19 cellular contexts compared by ENCODE assay signal in genomic region chr19:18440936-18441803, GRCh38. TPM values are rescaled to one million over a fixed set of nuclear protein-coding genes. Genes with fewer than 3 reads are reported as not detected.
DNase-seq lines count a peak whose midpoint lies in the region; ATAC-seq, FAIRE-seq and TF ChIP-seq lines count a peak whose summit lies in the region.
"Had no signal": no experiment of that assay in that cellular context is flagged by ENCODE, and none has a peak within 500 bp of the region (broad histone marks: within the 10 kb centered on the region; RNA-seq: fewer than 3 reads in every experiment).

No MANE protein-coding gene starts in this region.

- peaks cover 9% of the 10 kb centered on the region; the same call in 1 of the 2 replicates for H4K20me1 ChIP-seq in HepG2 (ENCODE audit: insufficient read depth, low read length)

- H3K27me3 Mint-ChIP-seq in activated CD8-positive, alpha-beta T cell treated with anti-CD3 and anti-CD28 coated beads for 36 hours, result no peaks in the 10 kb centered on the region
- peaks cover 0 to 2% (median 0%) of the 10 kb centered on the region in 5 donors for H3K27me3 Mint-ChIP-seq in naive thymus-derived CD4-positive, alpha-beta T cell
- no peaks in the 10 kb centered on the region for H3K27me3 Mint-ChIP-seq in type B pancreatic cell
- H3K27me3 Mint-ChIP-seq: activated T-helper 17 cell treated with anti-CD3 and anti-CD28 coated beads, Interleukin-2, amount 50 U/mL, for 72 hours had no signal

- CTCF ChIA-PET in HepG2 (lab: Yijun Ruan, JAX; ENCODE audit: low intra/inter-chr PET ratio, low total read pairs), result no interaction called here
- CTCF ChIA-PET in activated CD8-positive, alpha-beta T cell treated with anti-CD3 and anti-CD28 coated beads for 36 hours (lab: Charles Lee), result interaction anchor here (0.9 to 3.4 kb wide), 4 partner anchors 9 to 400 kb away, joined by 3 to 23 read pairs (median 4); no protein-coding TSS in a partner anchor
- CTCF ChIA-PET in naive thymus-derived CD4-positive, alpha-beta T cell (lab: Charles Lee), result interaction anchor here (1.0 to 2.9 kb wide), 4 partner anchors 8 to 21 kb away, joined by 3 to 11 read pairs (median 4); no protein-coding TSS in a partner anchor

- H3K4me1 ChIP-seq in HepG2 (ENCODE audit: insufficient read depth, low read length) (peaks cover 45% of the 10 kb centered on the region), right lobe of liver (peaks cover 0 to 26% (median 6%) of the 10 kb centered on the region in 4 donors)
- peaks cover 7 to 18% of the 10 kb centered on the region in 2 donors for H3K4me1 ChIP-seq in naive thymus-derived CD4-positive, alpha-beta T cell (ENCODE audit: control insufficient read depth in 2 of 2, insufficient read depth in 2 of 2, low read length in 2 of 2)

- H3K9me3 Mint-ChIP-seq in activated CD8-positive, alpha-beta T cell treated with anti-CD3 and anti-CD28 coated beads for 36 hours, result peaks cover 3% of the 10 kb centered on the region
- H3K9me3 Mint-ChIP-seq in naive thymus-derived CD4-positive, alpha-beta T cell, result peaks cover 0 to 5% (median 0%) of the 10 kb centered on the region in 11 donors
- no peaks in the 10 kb centered on the region for H3K9me3 Mint-ChIP-seq in type B pancreatic cell

- TF ChIP-seq EP300 in HepG2 (IDR thresholded peaks at IDR 0.05; ENCODE audit: low read depth in 2 of 2, low read length in 2 of 2) (no peak), HepG2 (CRISPR knock-in tag; IDR thresholded peaks at IDR 0.05; ENCODE audit: borderline replicate concordance) (no peak)

- POLR2A ChIA-PET in HepG2 (lab: Yijun Ruan, JAX), result interaction anchor here (1.5 to 1.9 kb wide), 3 partner anchors 22 to 116 kb away, joined by 4 to 5 read pairs (median 4); partner anchors contain the start of genes KXD1 and SSBP4
- POLR2A ChIA-PET in activated CD8-positive, alpha-beta T cell treated with anti-CD3 and anti-CD28 coated beads for 36 hours (lab: Charles Lee), result interaction anchor here (0.9 to 1.5 kb wide), 8 partner anchors 10 to 160 kb away, joined by 3 to 6 read pairs (median 3); partner anchors contain the start of gene SSBP4
- POLR2A ChIA-PET in naive thymus-derived CD4-positive, alpha-beta T cell (lab: Charles Lee), result interaction anchor here (1.1 kb wide), 1 partner anchor 22 kb away, joined by 3 read pairs; the partner anchor contains the start of gene SSBP4

- H3K9ac ChIP-seq in HepG2 (ENCODE audit: insufficient read depth, low read depth, low read length), result no peak overlapping the region
- H3K9ac ChIP-seq: parathyroid adenoma had no signal

- H3K4me3 Mint-ChIP-seq in activated CD8-positive, alpha-beta T cell treated with anti-CD3 and anti-CD28 coated beads for 36 hours, result no peak overlapping the region
- H3K4me3 Mint-ChIP-seq in naive thymus-derived CD4-positive, alpha-beta T cell, result peak overlapping the region in 2 of 10 donors; percentile 30 to 71
- H3K4me3 Mint-ChIP-seq in type B pancreatic cell, result no peak overlapping the region
- H3K4me3 Mint-ChIP-seq: activated T-helper 17 cell treated with anti-CD3 and anti-CD28 coated beads, Interleukin-2, amount 50 U/mL, for 72 hours had no signal

- H3K4me3 ChIP-seq in HepG2 (replicated peaks in 1 of 3; ENCODE audit: insufficient read depth in 1 of 3, low read depth in 2 of 3, low read length in 3 of 3), result peak overlapping the region in 1 of 3 experiments; percentile 14; a peak in 1 of 6 replicates
- no peak overlapping the region for H3K4me3 ChIP-seq in right lobe of liver
- H3K4me3 ChIP-seq in naive thymus-derived CD4-positive, alpha-beta T cell (ENCODE audit: low read length), result no peak overlapping the region
- H3K4me3 ChIP-seq: ascending aorta, PC-9, suprapubic skin had no signal

- intact Hi-C loops in HepG2 (cut with micrococcal nuclease; ENCODE audit: unreplicated experiment) (no loop called here), right lobe of liver (cut with DNase I) (loop anchor here in 1 of 2 donors (10.0 kb wide), 1 partner anchor 414 kb away; no protein-coding TSS in a partner anchor), head of caudate nucleus (cut with DNase I) (no loop called here)
- intact Hi-C loops in activated CD8-positive, alpha-beta T cell treated with anti-CD3 and anti-CD28 coated beads for 36 hours (cut with micrococcal nuclease), result no loop called here
- intact Hi-C loops in naive thymus-derived CD4-positive, alpha-beta T cell (cut with micrococcal nuclease), result no loop called here

- no peak for TF ChIP-seq RAD21 in HepG2 (CRISPR knock-in tag; IDR thresholded peaks at IDR 0.05)

- H2AFZ ChIP-seq in HepG2 (ENCODE audit: low read length), result no peak overlapping the region
- H2AFZ ChIP-seq: parathyroid adenoma, PC-9 had no signal

- no peak for FAIRE-seq in HepG2 (lab: Jason Lieb, UNC)

- H3K9me3 ChIP-seq in HepG2 (ENCODE audit: low read length), result no peaks in the 10 kb centered on the region
- H3K9me3 ChIP-seq in right lobe of liver, result no peaks in the 10 kb centered on the region
- no peaks in the 10 kb centered on the region for H3K9me3 ChIP-seq in naive thymus-derived CD4-positive, alpha-beta T cell (ENCODE audit: control insufficient read depth in 2 of 3, low read length in 3 of 3)
- H3K9me3 ChIP-seq: ascending aorta, suprapubic skin had no signal

- no peak for TF ChIP-seq CTCF in HepG2 (CRISPR knock-in tag; IDR thresholded peaks at IDR 0.05)
- TF ChIP-seq CTCF in right lobe of liver (IDR thresholded peaks at IDR 0.05), result no peak
- TF ChIP-seq CTCF in activated CD8-positive, alpha-beta T cell treated with anti-CD3 and anti-CD28 coated beads for 36 hours (IDR thresholded peaks at IDR 0.05), result no peak
- TF ChIP-seq CTCF in type B pancreatic cell (conservative IDR thresholded peaks at IDR 0.05), result no peak

- peaks cover 13% of the 10 kb centered on the region for H3K36me3 Mint-ChIP-seq in activated CD8-positive, alpha-beta T cell treated with anti-CD3 and anti-CD28 coated beads for 36 hours (ENCODE audit: low read depth)
- peaks cover 0 to 17% (median 0%) of the 10 kb centered on the region in 5 donors for H3K36me3 Mint-ChIP-seq in naive thymus-derived CD4-positive, alpha-beta T cell
- H3K36me3 Mint-ChIP-seq in type B pancreatic cell, result peaks cover 5% of the 10 kb centered on the region

- ATAC-seq in HepG2 (peak; percentile 18), right lobe of liver (no peak), HG03457 (IDR thresholded peaks at IDR 0.05; ENCODE audit: unreplicated experiment) (no peak), HG03342 (IDR thresholded peaks at IDR 0.05; ENCODE audit: unreplicated experiment) (no peak)
- no peak for ATAC-seq in activated CD8-positive, alpha-beta T cell treated with anti-CD3 and anti-CD28 coated beads for 36 hours
- peak; percentile 0 for ATAC-seq in naive thymus-derived CD4-positive, alpha-beta T cell

- H3K27ac Mint-ChIP-seq in activated CD8-positive, alpha-beta T cell treated with anti-CD3 and anti-CD28 coated beads for 36 hours, result peak overlapping the region; percentile 49
- H3K27ac Mint-ChIP-seq in naive thymus-derived CD4-positive, alpha-beta T cell, result peak overlapping the region in 5 of 9 donors; percentile 56 to 88 (median 80)
- H3K27ac Mint-ChIP-seq in type B pancreatic cell, result peak overlapping the region; percentile 64

- WGBS in HepG2 (ENCODE audit: low lambda C conversion rate), result 40% methylated on average over 10 of the region's 23 CpGs
- WGBS in right lobe of liver (ENCODE audit: insufficient coverage, low coverage, low lambda C conversion rate, missing lambda C conversion rate), result 50% methylated on average over 14 of the region's 23 CpGs

- no peaks in the 10 kb centered on the region for H3K79me2 ChIP-seq in HepG2 (ENCODE audit: insufficient read depth, low read length)

- no TSS peak for BruUV-seq in HepG2 (replicated peaks; lab: Mats Ljungman, UMichigan)

- TF ChIP-seq POLR2A in HepG2 (IDR thresholded peaks at IDR 0.05; ENCODE audit: insufficient read depth in 1 of 2, low read depth in 2 of 2, low read length in 2 of 2) (peak in 1 of 2 experiments; percentile 34; a peak in 1 of 4 replicates), right lobe of liver (IDR thresholded peaks at IDR 0.05) (no peak)

- peak overlapping the region; percentile 95 for H3K4me2 ChIP-seq in HepG2 (ENCODE audit: low read depth, low read length)
- H3K4me2 ChIP-seq: PC-9 had no signal

- in situ Hi-C loops in HepG2 (cut with HindIII; ENCODE audit: extremely low pct_ligation_motif_present, low pct_unique_long_range_greater_than_20kb), result no loop called here

- H3K27ac ChIP-seq in HepG2 (ENCODE audit: extremely low read length, insufficient read depth, low read length), result peak overlapping the region; percentile 50
- no peak overlapping the region for H3K27ac ChIP-seq in right lobe of liver
- peak overlapping the region; percentile 40 for H3K27ac ChIP-seq in naive thymus-derived CD4-positive, alpha-beta T cell (ENCODE audit: low read depth, low read length)
- H3K27ac ChIP-seq: epithelial cell of prostate, parathyroid adenoma, PC-9, suprapubic skin had no signal

- peaks cover 14 to 26% of the 10 kb centered on the region in 2 experiments; a peak in 4 of 5 replicates for H3K36me3 ChIP-seq in HepG2 (replicated peaks in 1 of 2; ENCODE audit: control insufficient read depth in 1 of 2, insufficient read depth in 2 of 2, low read length in 2 of 2)
- peaks cover 0 to 30% (median 16%) of the 10 kb centered on the region in 4 donors for H3K36me3 ChIP-seq in right lobe of liver
- peaks cover 0 to 29% (median 5%) of the 10 kb centered on the region in 3 experiments for H3K36me3 ChIP-seq in naive thymus-derived CD4-positive, alpha-beta T cell (ENCODE audit: control insufficient read depth in 2 of 3, insufficient read depth in 3 of 3, low read length in 3 of 3)

- DNase-seq in HepG2 (ENCODE audit: low spot score) (peak; percentile 10), right lobe of liver (no peak), type B pancreatic cell (ENCODE audit: extremely low spot score, unreplicated experiment) (no peak), head of caudate nucleus (no peak)
- DNase-seq in activated CD8-positive, alpha-beta T cell treated with anti-CD3 and anti-CD28 coated beads for 36 hours, result no peak
- DNase-seq in naive thymus-derived CD4-positive, alpha-beta T cell, result no peak
- DNase-seq: cortex of kidney; foreskin melanocyte; NCI-H748 treated with DMSO at 0.1 percent for 48 hours; stimulated activated CD4-positive, alpha-beta T cell treated with anti-CD3 and anti-CD28 coated beads, Interleukin-4, amount 100 ng/mL, for 1 hour had no signal

- H3K4me1 Mint-ChIP-seq in activated CD8-positive, alpha-beta T cell treated with anti-CD3 and anti-CD28 coated beads for 36 hours (ENCODE audit: low read depth), result peaks cover 28% of the 10 kb centered on the region
- H3K4me1 Mint-ChIP-seq in naive thymus-derived CD4-positive, alpha-beta T cell, result peaks cover 11 to 38% (median 27%) of the 10 kb centered on the region in 7 donors
- peaks cover 19% of the 10 kb centered on the region for H3K4me1 Mint-ChIP-seq in type B pancreatic cell (ENCODE audit: unreplicated experiment)

- no peaks in the 10 kb centered on the region for H3K27me3 ChIP-seq in HepG2 (ENCODE audit: control insufficient read depth in 1 of 2, insufficient read depth in 2 of 2, low read length in 2 of 2)
- H3K27me3 ChIP-seq in right lobe of liver, result no peaks in the 10 kb centered on the region
- H3K27me3 ChIP-seq in naive thymus-derived CD4-positive, alpha-beta T cell (ENCODE audit: control insufficient read depth in 2 of 2, insufficient read depth in 2 of 2, low read length in 2 of 2), result no peaks in the 10 kb centered on the region
- H3K27me3 ChIP-seq: ascending aorta, suprapubic skin had no signal

RNA-seq across cellular contexts. Expression of gene ISYNA1, which starts 3.2 kb away (rescaled TPM):
- 29.4 and 48.5 TPM in 2 replicates for total RNA-seq in HepG2 (2016; rRNA removed; fragmentation: Illumina TruSeq; extraction: Trizol)
- total RNA-seq in HepG2 (2016; cell fraction: cytosol; rRNA removed; fragmentation: Illumina TruSeq; extraction: Trizol; ENCODE audit: low read depth), result 8.4 and 10.1 TPM in 2 replicates
- 29.3 and 46.4 TPM in 2 replicates for total RNA-seq in HepG2 (2016; cell fraction: insoluble cytoplasmic fraction; rRNA removed; fragmentation: Illumina TruSeq; extraction: Trizol)
- 16.0 and 18.7 TPM in 2 replicates for total RNA-seq in HepG2 (2016; cell fraction: membrane; rRNA removed; fragmentation: Illumina TruSeq; extraction: Trizol)
- total RNA-seq in HepG2 (2016; cell fraction: nucleus; rRNA removed; fragmentation: Illumina TruSeq; extraction: Trizol), result 33.6 and 37.4 TPM in 2 replicates
- 29.6 and 36.5 TPM in 2 replicates for polyA plus RNA-seq in HepG2 (2011; rRNA removed)
- 14.0 and 25.3 TPM in 2 replicates for polyA plus RNA-seq in HepG2 (2011; cell fraction: cytosol; rRNA removed)
- 246 and 367 TPM in 2 replicates for polyA plus RNA-seq in HepG2 (2011; cell fraction: nucleus; rRNA removed)
- 32.5 and 49.8 TPM in 2 replicates for polyA plus RNA-seq in HepG2 (2012)
- 16.0 and 16.5 TPM in 2 replicates for polyA plus RNA-seq in HepG2 (2016; cell fraction: cytosol; fragmentation: Illumina TruSeq; extraction: Trizol; ENCODE audit: low read depth)
- 44.6 and 57.4 TPM in 2 replicates for polyA plus RNA-seq in HepG2 (2016; cell fraction: insoluble cytoplasmic fraction; fragmentation: Illumina TruSeq; extraction: Trizol; ENCODE audit: low read depth)
- polyA plus RNA-seq in HepG2 (2016; cell fraction: membrane; fragmentation: Illumina TruSeq; extraction: Trizol; ENCODE audit: low read depth), result 18.1 and 22.4 TPM in 2 replicates
- 103 and 119 TPM in 2 replicates for polyA plus RNA-seq in HepG2 (2016; cell fraction: nucleus; fragmentation: Illumina TruSeq; extraction: Trizol; ENCODE audit: insufficient read depth, low read depth)
- 1.3 and 50.2 TPM in 2 replicates for polyA minus RNA-seq in HepG2 (2011; rRNA and poly(A)+ RNA removed; ENCODE audit: low replicate concordance)
- 20.4 and 29.0 TPM in 2 replicates for polyA minus RNA-seq in HepG2 (2011; cell fraction: cytosol; rRNA and poly(A)+ RNA removed)
- 13.3 and 14.3 TPM in 2 replicates for polyA minus RNA-seq in HepG2 (2011; cell fraction: nucleus; rRNA and poly(A)+ RNA removed)
- 1 to 10 TPM; 6.5 to 8.3 (median 7.8) TPM for total RNA-seq in right lobe of liver
- 10 to 100 TPM; 48.6 to 54.9 TPM for total RNA-seq in activated CD8-positive, alpha-beta T cell treated with anti-CD3 and anti-CD28 coated beads for 36 hours
- 10 to 100 TPM in 4 of 5 experiments, 1 to 10 TPM in 1; 9.5 to 42.5 (median 42.0) TPM for total RNA-seq in naive thymus-derived CD4-positive, alpha-beta T cell
- 10 to 100 TPM; 21.9 to 29.0 TPM for polyA plus RNA-seq in naive thymus-derived CD4-positive, alpha-beta T cell
- total RNA-seq in type B pancreatic cell (ENCODE audit: low replicate concordance), result 278 and 303 TPM in 2 replicates

RNA-seq across cellular contexts. Expression of gene SSBP4, which starts 22.0 kb away (rescaled TPM):
- total RNA-seq in HepG2 (2016; rRNA removed; fragmentation: Illumina TruSeq; extraction: Trizol), result 19.3 and 39.5 TPM in 2 replicates
- 95.2 and 104 TPM in 2 replicates for total RNA-seq in HepG2 (2016; cell fraction: cytosol; rRNA removed; fragmentation: Illumina TruSeq; extraction: Trizol; ENCODE audit: low read depth)
- total RNA-seq in HepG2 (2016; cell fraction: insoluble cytoplasmic fraction; rRNA removed; fragmentation: Illumina TruSeq; extraction: Trizol), result 14.4 and 39.0 TPM in 2 replicates
- 103 and 124 TPM in 2 replicates for total RNA-seq in HepG2 (2016; cell fraction: membrane; rRNA removed; fragmentation: Illumina TruSeq; extraction: Trizol)
- 26.9 and 35.1 TPM in 2 replicates for total RNA-seq in HepG2 (2016; cell fraction: nucleus; rRNA removed; fragmentation: Illumina TruSeq; extraction: Trizol)
- 20.8 and 33.4 TPM in 2 replicates for polyA plus RNA-seq in HepG2 (2011; rRNA removed)
- 11.6 and 28.6 TPM in 2 replicates for polyA plus RNA-seq in HepG2 (2011; cell fraction: cytosol; rRNA removed)
- polyA plus RNA-seq in HepG2 (2011; cell fraction: nucleus; rRNA removed), result 200 and 290 TPM in 2 replicates
- polyA plus RNA-seq in HepG2 (2012), result 18.2 and 31.6 TPM in 2 replicates
- 133 and 147 TPM in 2 replicates for polyA plus RNA-seq in HepG2 (2016; cell fraction: cytosol; fragmentation: Illumina TruSeq; extraction: Trizol; ENCODE audit: low read depth)
- polyA plus RNA-seq in HepG2 (2016; cell fraction: insoluble cytoplasmic fraction; fragmentation: Illumina TruSeq; extraction: Trizol; ENCODE audit: low read depth), result 34.3 and 41.3 TPM in 2 replicates
- 147 and 152 TPM in 2 replicates for polyA plus RNA-seq in HepG2 (2016; cell fraction: membrane; fragmentation: Illumina TruSeq; extraction: Trizol; ENCODE audit: low read depth)
- polyA plus RNA-seq in HepG2 (2016; cell fraction: nucleus; fragmentation: Illumina TruSeq; extraction: Trizol; ENCODE audit: insufficient read depth, low read depth), result 117 and 122 TPM in 2 replicates
- polyA minus RNA-seq in HepG2 (2011; rRNA and poly(A)+ RNA removed; ENCODE audit: low replicate concordance), result 10.3 and 12.3 TPM in 2 replicates
- 12.0 and 13.9 TPM in 2 replicates for polyA minus RNA-seq in HepG2 (2011; cell fraction: cytosol; rRNA and poly(A)+ RNA removed)
- polyA minus RNA-seq in HepG2 (2011; cell fraction: nucleus; rRNA and poly(A)+ RNA removed), result 20.1 and 21.6 TPM in 2 replicates
- 10 to 100 TPM; 12.8 to 23.9 (median 15.9) TPM for total RNA-seq in right lobe of liver
- 100 to 1,000 TPM in 1 of 2 experiments, 10 to 100 TPM in 1; 98.2 to 102 TPM for total RNA-seq in activated CD8-positive, alpha-beta T cell treated with anti-CD3 and anti-CD28 coated beads for 36 hours
- total RNA-seq in naive thymus-derived CD4-positive, alpha-beta T cell, result 100 to 1,000 TPM in 1 of 5 experiments, 10 to 100 TPM in 4; 27.0 to 185 (median 40.7) TPM
- polyA plus RNA-seq in naive thymus-derived CD4-positive, alpha-beta T cell, result 10 to 100 TPM; 33.5 to 42.8 TPM
- 76.7 and 99.0 TPM in 2 replicates for total RNA-seq in type B pancreatic cell (ENCODE audit: low replicate concordance)

RNA-seq across cellular contexts. Expression of gene LRRC25, which starts 43.7 kb away (rescaled TPM):
- total RNA-seq in HepG2 (2016; rRNA removed; fragmentation: Illumina TruSeq; extraction: Trizol), result 0.13 TPM in 1 of 2 replicates, not detected in the other
- 0.20 TPM in 1 of 2 replicates, not detected in the other for total RNA-seq in HepG2 (2016; cell fraction: cytosol; rRNA removed; fragmentation: Illumina TruSeq; extraction: Trizol; ENCODE audit: low read depth)
- total RNA-seq in HepG2 (2016; cell fraction: insoluble cytoplasmic fraction; rRNA removed; fragmentation: Illumina TruSeq; extraction: Trizol), result 0.11 TPM in 1 of 2 replicates, not detected in the other
- total RNA-seq in HepG2 (2016; cell fraction: membrane; rRNA removed; fragmentation: Illumina TruSeq; extraction: Trizol), result 0.17 and 0.19 TPM in 2 replicates
- total RNA-seq in HepG2 (2016; cell fraction: nucleus; rRNA removed; fragmentation: Illumina TruSeq; extraction: Trizol), result 0.25 TPM in 1 of 2 replicates, not detected in the other
- polyA plus RNA-seq in HepG2 (2011; rRNA removed), result 0.53 and 0.85 TPM in 2 replicates
- polyA plus RNA-seq in HepG2 (2011; cell fraction: cytosol; rRNA removed), result 0.66 and 0.68 TPM in 2 replicates
- 0.16 and 0.35 TPM in 2 replicates for polyA plus RNA-seq in HepG2 (2011; cell fraction: nucleus; rRNA removed)
- 0.11 and 0.13 TPM in 2 replicates for polyA plus RNA-seq in HepG2 (2012)
- polyA plus RNA-seq in HepG2 (2016; cell fraction: cytosol; fragmentation: Illumina TruSeq; extraction: Trizol; ENCODE audit: low read depth), result 0.05 TPM in 1 of 2 replicates, not detected in the other
- 0.12 and 0.15 TPM in 2 replicates for polyA plus RNA-seq in HepG2 (2016; cell fraction: insoluble cytoplasmic fraction; fragmentation: Illumina TruSeq; extraction: Trizol; ENCODE audit: low read depth)
- polyA plus RNA-seq in HepG2 (2016; cell fraction: membrane; fragmentation: Illumina TruSeq; extraction: Trizol; ENCODE audit: low read depth), result 0.13 TPM in 1 of 2 replicates, not detected in the other
- polyA plus RNA-seq in HepG2 (2016; cell fraction: nucleus; fragmentation: Illumina TruSeq; extraction: Trizol; ENCODE audit: insufficient read depth, low read depth), result not detected in 2 replicates
- polyA minus RNA-seq in HepG2 (2011; rRNA and poly(A)+ RNA removed; ENCODE audit: low replicate concordance), result 0.60 TPM in 1 of 2 replicates, not detected in the other
- 0.40 and 0.70 TPM in 2 replicates for polyA minus RNA-seq in HepG2 (2011; cell fraction: cytosol; rRNA and poly(A)+ RNA removed)
- polyA minus RNA-seq in HepG2 (2011; cell fraction: nucleus; rRNA and poly(A)+ RNA removed), result 0.25 TPM in 1 of 2 replicates, not detected in the other
- 10 to 100 TPM in 1 of 6 experiments, 1 to 10 TPM in 5; 1.9 to 12.6 (median 3.2) TPM for total RNA-seq in right lobe of liver
- not detected for total RNA-seq in activated CD8-positive, alpha-beta T cell treated with anti-CD3 and anti-CD28 coated beads for 36 hours
- total RNA-seq in naive thymus-derived CD4-positive, alpha-beta T cell, result 10 to 100 TPM in 1 of 5 experiments, 1 to 10 TPM in 2, under 1 TPM in 2; 0.15 to 68.6 (median 1.2) TPM
- under 1 TPM; 0.20 to 0.44 TPM for polyA plus RNA-seq in naive thymus-derived CD4-positive, alpha-beta T cell
- 0.19 TPM in 1 of 2 replicates, not detected in the other for total RNA-seq in type B pancreatic cell (ENCODE audit: low replicate concordance)
- total RNA-seq: activated T-helper 17 cell treated with anti-CD3 and anti-CD28 coated beads, Interleukin-2, amount 50 U/mL, for 72 hours; PC-9 had no signal

RNA-seq across cellular contexts. Expression of gene GDF15, which starts 55.2 kb away (rescaled TPM):
- 43.0 and 146 TPM in 2 replicates for total RNA-seq in HepG2 (2016; rRNA removed; fragmentation: Illumina TruSeq; extraction: Trizol)
- 42.0 and 45.2 TPM in 2 replicates for total RNA-seq in HepG2 (2016; cell fraction: cytosol; rRNA removed; fragmentation: Illumina TruSeq; extraction: Trizol; ENCODE audit: low read depth)
- 37.4 and 148 TPM in 2 replicates for total RNA-seq in HepG2 (2016; cell fraction: insoluble cytoplasmic fraction; rRNA removed; fragmentation: Illumina TruSeq; extraction: Trizol)
- 53.4 and 57.4 TPM in 2 replicates for total RNA-seq in HepG2 (2016; cell fraction: membrane; rRNA removed; fragmentation: Illumina TruSeq; extraction: Trizol)
- 112 and 139 TPM in 2 replicates for total RNA-seq in HepG2 (2016; cell fraction: nucleus; rRNA removed; fragmentation: Illumina TruSeq; extraction: Trizol)
- polyA plus RNA-seq in HepG2 (2011; rRNA removed), result 422 and 537 TPM in 2 replicates
- 539 and 794 TPM in 2 replicates for polyA plus RNA-seq in HepG2 (2011; cell fraction: cytosol; rRNA removed)
- 1,510 and 1,558 TPM in 2 replicates for polyA plus RNA-seq in HepG2 (2011; cell fraction: nucleus; rRNA removed)
- 229 and 758 TPM in 2 replicates for polyA plus RNA-seq in HepG2 (2012)
- 22.2 and 24.9 TPM in 2 replicates for polyA plus RNA-seq in HepG2 (2016; cell fraction: cytosol; fragmentation: Illumina TruSeq; extraction: Trizol; ENCODE audit: low read depth)
- polyA plus RNA-seq in HepG2 (2016; cell fraction: insoluble cytoplasmic fraction; fragmentation: Illumina TruSeq; extraction: Trizol; ENCODE audit: low read depth), result 49.2 and 57.0 TPM in 2 replicates
- 30.8 and 31.5 TPM in 2 replicates for polyA plus RNA-seq in HepG2 (2016; cell fraction: membrane; fragmentation: Illumina TruSeq; extraction: Trizol; ENCODE audit: low read depth)
- polyA plus RNA-seq in HepG2 (2016; cell fraction: nucleus; fragmentation: Illumina TruSeq; extraction: Trizol; ENCODE audit: insufficient read depth, low read depth), result 315 and 334 TPM in 2 replicates
- polyA minus RNA-seq in HepG2 (2011; rRNA and poly(A)+ RNA removed; ENCODE audit: low replicate concordance), result 4.5 and 440 TPM in 2 replicates
- polyA minus RNA-seq in HepG2 (2011; cell fraction: cytosol; rRNA and poly(A)+ RNA removed), result 366 and 433 TPM in 2 replicates
- polyA minus RNA-seq in HepG2 (2011; cell fraction: nucleus; rRNA and poly(A)+ RNA removed), result 115 and 151 TPM in 2 replicates
- 100 to 1,000 TPM in 2 of 6 experiments, 10 to 100 TPM in 2, 1 to 10 TPM in 1, under 1 TPM in 1; 0.88 to 160 (median 57.5) TPM for total RNA-seq in right lobe of liver
- not detected for total RNA-seq in activated CD8-positive, alpha-beta T cell treated with anti-CD3 and anti-CD28 coated beads for 36 hours
- total RNA-seq in naive thymus-derived CD4-positive, alpha-beta T cell, result under 1 TPM in 4 of 5 experiments, not detected in 1; 0.32 to 0.73 (median 0.58) TPM
- polyA plus RNA-seq in naive thymus-derived CD4-positive, alpha-beta T cell, result not detected
- total RNA-seq in type B pancreatic cell (ENCODE audit: low replicate concordance), result 102 and 106 TPM in 2 replicates
- total RNA-seq: mononuclear cell had no signal

Comparison
In these comparisons a context has a peak if more than half of its experiments do, and no peak if none do; other contexts are left out.
1. ATAC-seq: peak in HepG2 (single experiment) and naive thymus-derived CD4-positive, alpha-beta T cell (single experiment); none in right lobe of liver (0 of 4), activated CD8-positive, alpha-beta T cell treated with anti-CD3 and anti-CD28 coated beads for 36 hours (single experiment), HG03457 (single experiment) and HG03342 (single experiment).
2. H3K27ac ChIP-seq: peak in HepG2 (single experiment) and naive thymus-derived CD4-positive, alpha-beta T cell (single experiment); none in right lobe of liver (0 of 3).
3. Peak in every context shown above with its lines, with median percentiles within 50 percentile points of each other: H3K27ac Mint-ChIP-seq.